8 cellular contexts compared by ENCODE assay signal in the genomic region with DNA sequence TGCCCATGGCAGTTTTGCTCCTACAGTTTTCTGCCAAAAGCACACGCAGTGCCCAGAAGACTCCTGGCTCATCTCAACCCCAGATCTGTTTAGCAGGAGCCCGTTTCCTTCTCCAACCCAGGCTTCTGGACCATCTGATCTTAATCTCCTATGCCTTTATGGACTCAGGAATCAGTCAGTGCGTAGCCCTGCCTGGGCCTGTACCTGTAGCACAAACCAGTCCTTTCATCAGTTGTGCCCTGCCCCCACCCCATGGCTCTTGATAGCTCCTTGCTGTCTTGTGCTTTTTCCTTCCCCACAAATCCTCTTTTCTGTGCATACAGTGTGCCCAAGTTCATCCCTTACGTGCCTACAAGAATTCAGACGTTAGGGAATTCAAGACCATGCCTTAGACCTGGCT. TPM values are rescaled to one million over a fixed set of nuclear protein-coding genes. Genes with fewer than 3 reads are reported as not detected.
A peak's percentile ranks its signal among the peaks of the same experiment; 100 is the strongest.
DNase-seq lines count a peak whose midpoint lies in the region; ATAC-seq and TF ChIP-seq lines count a peak whose summit lies in the region.

No MANE protein-coding gene starts in this region.

- peaks cover 21% of the 10 kb centered on the region for H3K9me3 Mint-ChIP-seq in activated CD4-positive, alpha-beta memory T cell treated with anti-CD3 and anti-CD28 coated beads, Interleukin-2, amount 10 ng/mL, durations not matched to agents 7 days and 5 days
- H3K9me3 Mint-ChIP-seq in stimulated activated memory B cell treated with anti-CD40 and anti-IgM and Interleukin-4, amounts not matched to agents 10 μg/mL and 1 μg/mL and 100 μg/mL, for 72 hours, result peaks cover 12% of the 10 kb centered on the region

- H4K20me1 ChIP-seq in hepatocyte (ENCODE audit: insufficient read depth, poor library complexity, severe bottlenecking), result no peaks in the 10 kb centered on the region

- no peaks in the 10 kb centered on the region for H3K27me3 ChIP-seq in hepatocyte
- no peaks in the 10 kb centered on the region for H3K27me3 ChIP-seq in aorta (ENCODE audit: control insufficient read depth in 1 of 2, insufficient read depth in 2 of 2, low read length in 1 of 2)

- peak overlapping the region; percentile 90 for H3K4me2 ChIP-seq in hepatocyte

- H3K79me2 ChIP-seq in hepatocyte, result peaks cover 19% of the 10 kb centered on the region

- POLR2A ChIA-PET in activated CD4-positive, alpha-beta memory T cell treated with anti-CD3 and anti-CD28 coated beads, Interleukin-2, amount 10 ng/mL, durations not matched to agents 7 days and 5 days (lab: Charles Lee), result interaction anchor here (0.8 to 2.9 kb wide), 7 partner anchors 16 to 655 kb away, joined by 3 to 27 read pairs (median 6); a partner anchor contains a TSS

- intact Hi-C loops in aorta (cut with DNase I), result no loop called here

- H3K4me3 Mint-ChIP-seq in activated CD4-positive, alpha-beta memory T cell treated with anti-CD3 and anti-CD28 coated beads, Interleukin-2, amount 10 ng/mL, durations not matched to agents 7 days and 5 days, result peak overlapping the region; percentile 97
- peak overlapping the region; percentile 100 for H3K4me3 Mint-ChIP-seq in stimulated activated memory B cell treated with anti-CD40 and anti-IgM and Interleukin-4, amounts not matched to agents 10 μg/mL and 1 μg/mL and 100 μg/mL, for 72 hours

- no peaks in the 10 kb centered on the region for H3K9me2 ChIP-seq in hepatocyte (replicated peaks; ENCODE audit: insufficient read depth)

- no peak for ATAC-seq in stimulated activated memory B cell treated with anti-CD40 and anti-IgM and Interleukin-4, amounts not matched to agents 10 μg/mL and 1 μg/mL and 100 μg/mL, for 72 hours
- ATAC-seq in aorta (ENCODE audit: low FRiP score) (no peak), GM21825 (IDR thresholded peaks at IDR 0.05; ENCODE audit: unreplicated experiment) (no peak), omental fat pad (ENCODE audit: low FRiP score) (no peak)

- H3K9me3 ChIP-seq in hepatocyte (ENCODE audit: low read depth) (no peaks in the 10 kb centered on the region), aorta (ENCODE audit: control insufficient read depth, low read length) (no peaks in the 10 kb centered on the region)

- peaks cover 30% of the 10 kb centered on the region for H3K4me1 Mint-ChIP-seq in activated CD4-positive, alpha-beta memory T cell treated with anti-CD3 and anti-CD28 coated beads, Interleukin-2, amount 10 ng/mL, durations not matched to agents 7 days and 5 days
- peaks cover 20% of the 10 kb centered on the region for H3K4me1 Mint-ChIP-seq in stimulated activated memory B cell treated with anti-CD40 and anti-IgM and Interleukin-4, amounts not matched to agents 10 μg/mL and 1 μg/mL and 100 μg/mL, for 72 hours

- CTCF ChIA-PET in activated CD4-positive, alpha-beta memory T cell treated with anti-CD3 and anti-CD28 coated beads, Interleukin-2, amount 10 ng/mL, durations not matched to agents 7 days and 5 days (lab: Charles Lee), result interaction anchor here (1.0 kb wide), 1 partner anchor 15 kb away, joined by 3 read pairs; no protein-coding TSS in a partner anchor

- H3K36me3 Mint-ChIP-seq in activated CD4-positive, alpha-beta memory T cell treated with anti-CD3 and anti-CD28 coated beads, Interleukin-2, amount 10 ng/mL, durations not matched to agents 7 days and 5 days (ENCODE audit: low read depth), result peaks cover 50% of the 10 kb centered on the region
- peaks cover 48% of the 10 kb centered on the region for H3K36me3 Mint-ChIP-seq in stimulated activated memory B cell treated with anti-CD40 and anti-IgM and Interleukin-4, amounts not matched to agents 10 μg/mL and 1 μg/mL and 100 μg/mL, for 72 hours

- H3K27me3 Mint-ChIP-seq in activated CD4-positive, alpha-beta memory T cell treated with anti-CD3 and anti-CD28 coated beads, Interleukin-2, amount 10 ng/mL, durations not matched to agents 7 days and 5 days, result no peaks in the 10 kb centered on the region
- H3K27me3 Mint-ChIP-seq in stimulated activated memory B cell treated with anti-CD40 and anti-IgM and Interleukin-4, amounts not matched to agents 10 μg/mL and 1 μg/mL and 100 μg/mL, for 72 hours, result no peaks in the 10 kb centered on the region

- peak; percentile 3 to 47 for DNase-seq in NCI-H2081 (lab: John Stamatoyannopoulos, UW)
- DNase-seq in NCI-H2081 treated with DMSO at 0.1 percent for 48 hours (lab: John Stamatoyannopoulos, UW), result no peak
- no peak for DNase-seq in activated CD4-positive, alpha-beta memory T cell treated with anti-CD3 and anti-CD28 coated beads, Interleukin-2, amount 10 ng/mL, durations not matched to agents 7 days and 5 days
- no peak for DNase-seq in hepatocyte (ENCODE audit: low spot score)
- DNase-seq in aorta, result no peak
- no peak for DNase-seq in omental fat pad (ENCODE audit: low spot score)

- H3K27ac Mint-ChIP-seq in activated CD4-positive, alpha-beta memory T cell treated with anti-CD3 and anti-CD28 coated beads, Interleukin-2, amount 10 ng/mL, durations not matched to agents 7 days and 5 days, result peak overlapping the region; percentile 97
- H3K27ac Mint-ChIP-seq in stimulated activated memory B cell treated with anti-CD40 and anti-IgM and Interleukin-4, amounts not matched to agents 10 μg/mL and 1 μg/mL and 100 μg/mL, for 72 hours, result peak overlapping the region; percentile 94

- 63% methylated on average over 5 of the region's 5 CpGs for WGBS in hepatocyte (ENCODE audit: low lambda C conversion rate, missing lambda C conversion rate)
- 38 to 42% methylated on average over 5 of the region's 5 CpGs for WGBS in aorta, 2 donors

- no peak for TF ChIP-seq CTCF in hepatocyte (IDR thresholded peaks at IDR 0.05; ENCODE audit: poor library complexity)
- TF ChIP-seq CTCF in omental fat pad (IDR thresholded peaks at IDR 0.05), result no peak

- H3K4me1 ChIP-seq in hepatocyte (ENCODE audit: insufficient read depth) (peaks cover 5% of the 10 kb centered on the region), aorta (ENCODE audit: control insufficient read depth in 1 of 2, insufficient read depth in 2 of 2, low read length in 2 of 2) (peaks cover 0 to 3% of the 10 kb centered on the region in 2 donors)

- H2AFZ ChIP-seq in hepatocyte, result peak overlapping the region; percentile 99

- H3K36me3 ChIP-seq in hepatocyte (replicated peaks; ENCODE audit: insufficient read depth, low read depth), result no peaks in the 10 kb centered on the region
- H3K36me3 ChIP-seq in aorta (ENCODE audit: control insufficient read depth in 1 of 2, insufficient read depth in 2 of 2, low read length in 1 of 2), result no peaks in the 10 kb centered on the region

- H3K4me3 ChIP-seq in hepatocyte (peak overlapping the region; percentile 95), aorta (ENCODE audit: low read length in 2 of 2) (peak overlapping the region in 1 of 2 donors; percentile 85)

- H3K27ac ChIP-seq in hepatocyte, result peak overlapping the region; percentile 98
- H3K27ac ChIP-seq in aorta (ENCODE audit: low read depth in 1 of 2, low read length in 2 of 2), result no peak overlapping the region

RNA-seq across cellular contexts. Expression of a gene that starts 1.5 kb away (rescaled TPM):
- total RNA-seq in activated CD4-positive, alpha-beta memory T cell treated with anti-CD3 and anti-CD28 coated beads, Interleukin-2, amount 10 ng/mL, durations not matched to agents 7 days and 5 days, result 1 to 10 TPM; 8.8 to 8.9 TPM
- total RNA-seq in hepatocyte, result 4.2 and 4.7 TPM in 2 replicates
- 2.3 and 2.5 TPM in 2 replicates for polyA plus RNA-seq in hepatocyte
- total RNA-seq in aorta, result 10 to 100 TPM in 1 of 2 donors, 1 to 10 TPM in 1; 7.3 to 11.8 TPM
- 1 to 10 TPM in 1 of 2 donors, under 1 TPM in 1; 0.75 to 1.5 TPM for polyA plus RNA-seq in aorta
- total RNA-seq in omental fat pad, result 10 to 100 TPM in 1 of 4 donors, 1 to 10 TPM in 3; 3.6 to 14.7 (median 4.6) TPM

Comparison
In these comparisons a context has a peak if more than half of its experiments do, and no peak if none do; other contexts are left out.
1. DNase-seq: peak in NCI-H2081 (2 of 2); none in NCI-H2081 treated with DMSO at 0.1 percent for 48 hours (single experiment), activated CD4-positive, alpha-beta memory T cell treated with anti-CD3 and anti-CD28 coated beads, Interleukin-2, amount 10 ng/mL, durations not matched to agents 7 days and 5 days (single experiment), hepatocyte (single experiment), aorta (0 of 2) and omental fat pad (single experiment).